In the genomic region with DNA sequence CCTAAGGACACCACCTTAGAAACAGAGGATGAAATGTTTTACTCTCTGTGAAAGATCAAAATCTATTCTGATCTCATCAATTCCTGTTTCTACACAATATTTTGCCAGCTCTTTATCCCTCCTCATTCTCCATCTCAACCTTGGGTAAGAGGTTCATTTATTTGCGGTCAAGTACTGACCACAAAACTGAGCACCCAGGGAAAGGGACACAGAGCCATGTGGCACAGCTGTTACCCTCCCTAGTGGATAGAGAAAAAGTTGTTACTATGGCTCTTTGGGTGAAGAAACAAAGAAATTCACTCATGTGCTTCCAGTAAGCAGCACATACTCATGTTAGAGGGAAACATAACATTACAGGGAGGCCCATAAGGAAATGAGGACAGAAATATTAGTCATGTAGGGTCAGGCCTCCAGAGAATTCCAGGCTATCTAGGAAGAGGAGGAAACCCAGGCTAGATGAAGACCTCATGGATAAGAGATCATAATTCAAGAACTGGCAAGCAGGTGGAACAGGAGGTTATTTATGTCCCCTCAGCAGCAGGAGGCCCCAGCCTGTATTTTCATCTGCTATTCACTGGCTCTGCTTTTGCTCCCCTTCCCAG, we compare ENCODE assay signal across 1 cellular context.
TF ChIP-seq lines count a peak whose summit lies in the region.

No MANE protein-coding gene starts in this region.

TF ChIP-seq in endothelial cell of umbilical vein, 7 proteins besides CTCF, POLR2A, EP300 and RAD21:
- no peak for TF ChIP-seq MYC (IDR thresholded peaks at IDR 0.05; ENCODE audit: low read depth, low read length)
- TF ChIP-seq, protein P1, sequence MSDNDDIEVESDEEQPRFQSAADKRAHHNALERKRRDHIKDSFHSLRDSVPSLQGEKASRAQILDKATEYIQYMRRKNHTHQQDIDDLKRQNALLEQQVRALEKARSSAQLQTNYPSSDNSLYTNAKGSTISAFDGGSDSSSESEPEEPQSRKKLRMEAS (IDR thresholded peaks at IDR 0.05; ENCODE audit: insufficient read depth, insufficient read length): no peak
- peak; percentile 40 for TF ChIP-seq GATA2 (IDR thresholded peaks at IDR 0.05; ENCODE audit: insufficient read depth, insufficient read length, low read depth, low read length)
- TF ChIP-seq FOS (IDR thresholded peaks at IDR 0.05; ENCODE audit: borderline replicate concordance, insufficient read depth, low read length): peak; percentile 45
